In genomic region chr14:52328286-52328685, GRCh38 we compare ENCODE assay signal across 12 cellular contexts. TPM values are rescaled to one million over a fixed set of nuclear protein-coding genes. Genes with fewer than 3 reads are reported as not detected.
DNase-seq lines count a peak whose midpoint lies in the region; ATAC-seq and TF ChIP-seq lines count a peak whose summit lies in the region.
"Had no signal": no experiment of that assay in that cellular context is flagged by ENCODE, and none has a peak within 500 bp of the region (broad histone marks: within the 10 kb centered on the region; RNA-seq: fewer than 3 reads in every experiment).

No MANE protein-coding gene starts in this region.

- no peaks in the 10 kb centered on the region for H3K36me3 Mint-ChIP-seq in MCF 10A (ENCODE audit: insufficient read depth, unreplicated experiment)
- peaks cover 90% of the 10 kb centered on the region for H3K36me3 Mint-ChIP-seq in activated CD8-positive, alpha-beta T cell treated with anti-CD3 and anti-CD28 coated beads, Interleukin-2, amount 10 ng/mL, durations not matched to agents 7 days and 5 days (ENCODE audit: low read depth)

- TF ChIP-seq EP300 in transverse colon (IDR thresholded peaks at IDR 0.05; ENCODE audit: low read depth) (no peak), sigmoid colon (IDR thresholded peaks at IDR 0.05) (no peak)

- no peaks in the 10 kb centered on the region for H3K9me3 Mint-ChIP-seq in MCF 10A (ENCODE audit: unreplicated experiment)
- H3K9me3 Mint-ChIP-seq in activated CD8-positive, alpha-beta T cell treated with anti-CD3 and anti-CD28 coated beads, Interleukin-2, amount 10 ng/mL, durations not matched to agents 7 days and 5 days (ENCODE audit: insufficient read depth) = peaks cover 7% of the 10 kb centered on the region

- H3K27me3 ChIP-seq in breast epithelium = no peaks in the 10 kb centered on the region
- no peaks in the 10 kb centered on the region for H3K27me3 ChIP-seq in transverse colon
- H3K27me3 ChIP-seq in sigmoid colon = no peaks in the 10 kb centered on the region
- H3K27me3 ChIP-seq: hepatocyte had no signal

- TF ChIP-seq CTCF in MCF 10A (IDR thresholded peaks at IDR 0.05; ENCODE audit: unreplicated experiment) (no peak), breast epithelium (IDR thresholded peaks at IDR 0.05) (no peak), fibroblast of mammary gland (conservative IDR thresholded peaks at IDR 0.05; ENCODE audit: control insufficient read depth, insufficient read depth, low read depth, low read length) (no peak), transverse colon (IDR thresholded peaks at IDR 0.05) (no peak), sigmoid colon (IDR thresholded peaks at IDR 0.05) (no peak)

- H3K4me3 ChIP-seq in breast epithelium = no peak overlapping the region
- no peak overlapping the region for H3K4me3 ChIP-seq in fibroblast of mammary gland (ENCODE audit: control insufficient read depth, low read depth, low read length)
- H3K4me3 ChIP-seq in transverse colon = no peak overlapping the region
- no peak overlapping the region for H3K4me3 ChIP-seq in sigmoid colon
- H3K4me3 ChIP-seq: hepatocyte had no signal

- DNase-seq in MCF 10A (ENCODE audit: unreplicated experiment) = peak; percentile 58
- no peak for DNase-seq in breast epithelium (ENCODE audit: low spot score in 2 of 2)
- DNase-seq in activated CD8-positive, alpha-beta T cell treated with anti-CD3 and anti-CD28 coated beads, Interleukin-2, amount 10 ng/mL, durations not matched to agents 7 days and 5 days = no peak
- DNase-seq in fibroblast of mammary gland (ENCODE audit: low read depth) = peak; percentile 84
- no peak for DNase-seq in transverse colon
- DNase-seq in HT-29 (ENCODE audit: low spot score) = no peak
- no peak for DNase-seq in sigmoid colon
- DNase-seq in activated effector memory CD4-positive, alpha-beta T cell treated with Interleukin-2 at 50 U/mL for 16 hours = no peak
- DNase-seq: amniotic stem cell, NCI-H2227 treated with DMSO at 0.1 percent for 48 hours, T-helper 9 cell had no signal

- H3K9me3 ChIP-seq in breast epithelium (peaks cover 0 to 2% of the 10 kb centered on the region in 2 donors), transverse colon (no peaks in the 10 kb centered on the region), sigmoid colon (no peaks in the 10 kb centered on the region)

- H3K4me1 Mint-ChIP-seq in MCF 10A (ENCODE audit: insufficient read depth, unreplicated experiment) = peaks cover 19% of the 10 kb centered on the region
- H3K4me1 Mint-ChIP-seq in activated CD8-positive, alpha-beta T cell treated with anti-CD3 and anti-CD28 coated beads, Interleukin-2, amount 10 ng/mL, durations not matched to agents 7 days and 5 days (ENCODE audit: low read depth) = peaks cover 82% of the 10 kb centered on the region

- BruUV-seq in MCF 10A (replicated peaks; lab: Mats Ljungman, UMichigan) = no TSS peak

- no peak for TF ChIP-seq POLR2A in breast epithelium (IDR thresholded peaks at IDR 0.05)
- TF ChIP-seq POLR2A in transverse colon (IDR thresholded peaks at IDR 0.05) = no peak
- TF ChIP-seq POLR2A in sigmoid colon (IDR thresholded peaks at IDR 0.05) = no peak

- H3K4me1 ChIP-seq in breast epithelium (no peaks in the 10 kb centered on the region), transverse colon (peaks cover 0 to 36% (median 5%) of the 10 kb centered on the region in 4 donors), sigmoid colon (peaks cover 0 to 19% (median 10%) of the 10 kb centered on the region in 4 donors)

- in situ Hi-C loops in transverse colon (cut with MboI; ENCODE audit: low pct_ligation_motif_present in 1 of 4, low pct_unique_long_range_greater_than_20kb in 1 of 4, low sequenced_read_pairs in 3 of 4) = no loop called here

- CTCF ChIA-PET in MCF 10A (lab: Yijun Ruan, JAX) = no interaction called here
- CTCF ChIA-PET in activated CD8-positive, alpha-beta T cell treated with anti-CD3 and anti-CD28 coated beads, Interleukin-2, amount 10 ng/mL, durations not matched to agents 7 days and 5 days (lab: Charles Lee) = interaction anchor here (1.4 kb wide), 1 partner anchor 9 kb away, joined by 3 read pairs; no protein-coding TSS in a partner anchor

- H3K27me3 Mint-ChIP-seq in MCF 10A (ENCODE audit: insufficient read depth, unreplicated experiment) = no peaks in the 10 kb centered on the region
- H3K27me3 Mint-ChIP-seq in activated CD8-positive, alpha-beta T cell treated with anti-CD3 and anti-CD28 coated beads, Interleukin-2, amount 10 ng/mL, durations not matched to agents 7 days and 5 days (ENCODE audit: low read depth) = no peaks in the 10 kb centered on the region

- H3K27ac Mint-ChIP-seq in MCF 10A (ENCODE audit: low read depth, unreplicated experiment) = peak overlapping the region; percentile 42
- peak overlapping the region; percentile 70 for H3K27ac Mint-ChIP-seq in activated CD8-positive, alpha-beta T cell treated with anti-CD3 and anti-CD28 coated beads, Interleukin-2, amount 10 ng/mL, durations not matched to agents 7 days and 5 days

- no peaks in the 10 kb centered on the region for H3K36me3 ChIP-seq in breast epithelium
- no peaks in the 10 kb centered on the region for H3K36me3 ChIP-seq in transverse colon
- no peaks in the 10 kb centered on the region for H3K36me3 ChIP-seq in sigmoid colon

- intact Hi-C loops in MCF 10A (cut with micrococcal nuclease) = no loop called here
- intact Hi-C loops in breast epithelium (cut with DNase I; ENCODE audit: low total_unique reads) = no loop called here
- intact Hi-C loops in transverse colon (cut with DNase I; ENCODE audit: low total_unique reads) = no loop called here
- intact Hi-C loops in sigmoid colon (cut with DNase I) = no loop called here

- H3K4me3 Mint-ChIP-seq in MCF 10A (ENCODE audit: unreplicated experiment) = no peak overlapping the region
- H3K4me3 Mint-ChIP-seq in activated CD8-positive, alpha-beta T cell treated with anti-CD3 and anti-CD28 coated beads, Interleukin-2, amount 10 ng/mL, durations not matched to agents 7 days and 5 days = no peak overlapping the region

- ATAC-seq in activated CD8-positive, alpha-beta T cell treated with anti-CD3 and anti-CD28 coated beads, Interleukin-2, amount 10 ng/mL, durations not matched to agents 7 days and 5 days = no peak

- H3K27ac ChIP-seq in breast epithelium = no peak overlapping the region
- H3K27ac ChIP-seq in transverse colon = peak overlapping the region in 3 of 4 donors; percentile 11 to 24 (median 13)
- no peak overlapping the region for H3K27ac ChIP-seq in sigmoid colon

- POLR2A ChIA-PET in MCF 10A (lab: Yijun Ruan, JAX) = no interaction called here
- POLR2A ChIA-PET in activated CD8-positive, alpha-beta T cell treated with anti-CD3 and anti-CD28 coated beads, Interleukin-2, amount 10 ng/mL, durations not matched to agents 7 days and 5 days (lab: Charles Lee) = no interaction called here

RNA-seq across cellular contexts. Expression of gene PTGER2, which starts 14.2 kb away (rescaled TPM):
- total RNA-seq in MCF 10A (2022) (0.12 TPM in 2 replicates), breast epithelium (1 to 10 TPM; 1.8 to 5.9 (median 4.9) TPM), transverse colon (1 to 10 TPM; 1.1 to 9.4 (median 4.9) TPM), sigmoid colon (1 to 10 TPM in 3 of 4 donors, under 1 TPM in 1; 0.55 to 2.5 (median 1.3) TPM)
- total RNA-seq in activated CD8-positive, alpha-beta T cell treated with anti-CD3 and anti-CD28 coated beads, Interleukin-2, amount 10 ng/mL, durations not matched to agents 7 days and 5 days = 100 to 1,000 TPM; 116 to 119 TPM
- not detected in 2 replicates for total RNA-seq in HT-29 (2014; rRNA removed; shearing (Covaris generic))
- 1 to 10 TPM; 3.0 to 3.9 (median 3.0) TPM for polyA plus RNA-seq in sigmoid colon

Comparison
In these comparisons a context has a peak if more than half of its experiments do, and no peak if none do; other contexts are left out.
1. DNase-seq: peak in MCF 10A (single experiment) and fibroblast of mammary gland (single experiment); none in breast epithelium (0 of 2), activated CD8-positive, alpha-beta T cell treated with anti-CD3 and anti-CD28 coated beads, Interleukin-2, amount 10 ng/mL, durations not matched to agents 7 days and 5 days (single experiment), transverse colon (single experiment), HT-29 (single experiment), sigmoid colon (single experiment) and activated effector memory CD4-positive, alpha-beta T cell treated with Interleukin-2 at 50 U/mL for 16 hours (single experiment).
2. H3K27ac ChIP-seq: peak in transverse colon (3 of 4); none in breast epithelium (0 of 2) and sigmoid colon (0 of 4).
3. RNA of gene PTGER2, which starts 14.2 kb away (total RNA-seq): 116 to 119 TPM in activated CD8-positive, alpha-beta T cell treated with anti-CD3 and anti-CD28 coated beads, Interleukin-2, amount 10 ng/mL, durations not matched to agents 7 days and 5 days; 1.1 to 9.4 TPM in transverse colon, 1.8 to 5.9 TPM in breast epithelium, 0.55 to 2.5 TPM in sigmoid colon, 0.12 TPM in MCF 10A and not detected in HT-29; every median in the first group is over 10 times any median in the second.